In the genomic region with DNA sequence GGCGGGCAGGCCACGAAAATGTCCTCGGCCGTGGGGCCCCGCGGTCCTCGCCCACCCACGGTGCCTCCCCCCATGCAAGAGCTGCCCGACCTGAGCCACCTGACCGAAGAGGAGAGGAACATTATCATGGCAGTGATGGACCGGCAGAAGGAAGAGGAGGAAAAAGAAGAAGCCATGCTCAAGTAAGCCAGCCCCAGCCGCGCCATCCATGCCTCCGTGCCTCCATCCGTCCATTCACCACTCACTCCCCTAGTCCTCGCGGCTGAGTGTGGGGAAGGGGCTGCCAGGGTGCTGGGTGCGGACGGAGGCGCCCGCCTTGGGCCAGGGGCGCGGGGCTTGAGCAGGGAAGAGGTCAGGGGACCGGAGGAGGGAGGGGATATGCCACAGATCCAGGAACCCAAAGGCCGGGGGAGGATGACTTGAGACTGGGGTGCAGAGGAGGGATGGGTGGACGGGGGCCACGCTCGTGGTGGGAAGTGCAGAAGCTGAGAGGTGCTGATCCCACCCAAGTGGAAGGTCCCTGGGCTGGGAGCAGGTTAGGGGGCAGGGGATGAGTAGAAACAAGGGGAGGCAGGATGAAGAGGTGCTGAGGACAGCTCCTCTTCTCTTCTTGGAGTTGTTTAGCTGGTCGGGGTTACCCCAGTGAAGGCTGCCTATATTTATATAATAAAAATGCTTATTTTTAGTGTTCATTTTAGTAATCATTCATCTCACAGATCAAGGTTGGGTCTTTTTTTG, we compare ENCODE assay signal across 8 cellular contexts. TPM values are rescaled to one million over a fixed set of nuclear protein-coding genes. Genes with fewer than 3 reads are reported as not detected.
DNase-seq lines count a peak whose midpoint lies in the region; ATAC-seq and TF ChIP-seq lines count a peak whose summit lies in the region.

No MANE protein-coding gene starts in this region.

- intact Hi-C loops in lower lobe of right lung (cut with DNase I): no loop called here

- DNase-seq in adipocyte (ENCODE audit: low read depth) (peak; percentile 33), lower lobe of right lung (no peak), superior temporal gyrus (ENCODE audit: extremely low spot score) (no peak), NCI-H187 (lab: John Stamatoyannopoulos, UW) (no peak)
- no peak for DNase-seq in central memory CD4-positive, alpha-beta T cell

- H3K4me1 ChIP-seq in adipocyte (ENCODE audit: control insufficient read depth, insufficient read depth, low read length) (no peaks in the 10 kb centered on the region), lower lobe of right lung (no peaks in the 10 kb centered on the region)

- TF ChIP-seq CTCF in 22Rv1 (IDR thresholded peaks at IDR 0.05) (peak; percentile 40), lower lobe of right lung (IDR thresholded peaks at IDR 0.05) (no peak)

- peak overlapping the region; percentile 77 for H3K9ac ChIP-seq in adipocyte (ENCODE audit: low read length)

- H3K27ac ChIP-seq in 22Rv1: no peak overlapping the region
- no peak overlapping the region for H3K27ac ChIP-seq in lower lobe of right lung

- peak overlapping the region; percentile 80 for H3K4me3 ChIP-seq in adipocyte (ENCODE audit: low read length)
- peak overlapping the region; percentile 53 for H3K4me3 ChIP-seq in lower lobe of right lung

- H3K27me3 ChIP-seq in adipocyte (replicated peaks; ENCODE audit: control insufficient read depth, insufficient read depth, low read length) (no peaks in the 10 kb centered on the region), lower lobe of right lung (ENCODE audit: low read depth) (peaks cover 11% of the 10 kb centered on the region)

- H3K36me3 ChIP-seq in adipocyte (ENCODE audit: control insufficient read depth, insufficient read depth, low read length, severe bottlenecking): no peaks in the 10 kb centered on the region
- H3K36me3 ChIP-seq in lower lobe of right lung: no peaks in the 10 kb centered on the region

- ATAC-seq in GM21390 (IDR thresholded peaks at IDR 0.05; ENCODE audit: unreplicated experiment) (peak; percentile 16), lower lobe of right lung (peak; percentile 14 to 40), GM18873 (IDR thresholded peaks at IDR 0.05; ENCODE audit: low FRiP score, unreplicated experiment) (no peak)

- H3K9me3 ChIP-seq in adipocyte (ENCODE audit: control insufficient read depth, low read length) (no peaks in the 10 kb centered on the region), lower lobe of right lung (no peaks in the 10 kb centered on the region)

RNA-seq across cellular contexts. Expression of a gene that starts 0.8 kb away (rescaled TPM):
- 3.8 TPM for total RNA-seq in lower lobe of right lung
